ENCODE assay signal across 1 cellular context in the genomic region with DNA sequence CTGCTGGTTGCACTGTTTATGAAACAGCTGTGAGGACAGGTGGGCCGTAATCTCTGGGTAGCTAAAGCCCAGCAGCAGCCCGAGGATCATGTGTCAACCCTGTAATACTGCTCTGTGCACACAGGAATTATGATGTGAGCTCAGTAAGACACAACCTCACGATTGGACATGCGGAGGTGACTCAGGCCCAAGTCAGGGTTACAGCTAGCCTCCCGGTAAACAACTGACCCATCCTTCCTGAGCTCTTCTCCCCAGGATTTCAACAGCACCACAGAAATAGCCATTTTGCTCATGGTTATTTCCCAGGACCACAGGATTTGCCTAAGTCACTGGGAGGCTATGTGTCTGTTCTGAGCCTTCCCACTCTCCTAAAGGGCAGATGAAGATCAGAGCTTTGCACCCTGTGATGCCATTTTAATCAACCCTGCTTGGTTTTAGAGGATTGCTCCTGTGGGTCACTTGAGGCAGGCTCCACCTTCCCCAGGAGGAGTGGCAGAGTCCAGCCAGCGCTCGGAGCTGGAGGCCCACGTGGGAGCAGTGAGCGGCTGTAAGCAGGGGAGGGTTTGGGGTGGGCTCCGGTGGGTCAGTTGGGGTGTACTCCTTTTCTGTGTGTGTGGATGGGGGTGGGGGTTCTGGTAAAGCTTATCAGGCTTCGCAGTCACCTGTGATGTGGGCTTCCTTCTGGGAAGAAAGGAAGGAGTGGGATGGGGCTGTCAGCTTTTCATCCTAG.
A peak's percentile ranks its signal among the peaks of the same experiment; 100 is the strongest.
TF ChIP-seq lines count a peak whose summit lies in the region.

A gene (plus strand): TSS at position 363 of the 730 bp plus-strand sequence. CDS start 6,256 bp downstream, outside the sequence.

TF ChIP-seq in K562, 482 proteins besides CTCF, POLR2A, EP300 and RAD21 (continued from another document and continues in another):
- TF ChIP-seq, protein P1, sequence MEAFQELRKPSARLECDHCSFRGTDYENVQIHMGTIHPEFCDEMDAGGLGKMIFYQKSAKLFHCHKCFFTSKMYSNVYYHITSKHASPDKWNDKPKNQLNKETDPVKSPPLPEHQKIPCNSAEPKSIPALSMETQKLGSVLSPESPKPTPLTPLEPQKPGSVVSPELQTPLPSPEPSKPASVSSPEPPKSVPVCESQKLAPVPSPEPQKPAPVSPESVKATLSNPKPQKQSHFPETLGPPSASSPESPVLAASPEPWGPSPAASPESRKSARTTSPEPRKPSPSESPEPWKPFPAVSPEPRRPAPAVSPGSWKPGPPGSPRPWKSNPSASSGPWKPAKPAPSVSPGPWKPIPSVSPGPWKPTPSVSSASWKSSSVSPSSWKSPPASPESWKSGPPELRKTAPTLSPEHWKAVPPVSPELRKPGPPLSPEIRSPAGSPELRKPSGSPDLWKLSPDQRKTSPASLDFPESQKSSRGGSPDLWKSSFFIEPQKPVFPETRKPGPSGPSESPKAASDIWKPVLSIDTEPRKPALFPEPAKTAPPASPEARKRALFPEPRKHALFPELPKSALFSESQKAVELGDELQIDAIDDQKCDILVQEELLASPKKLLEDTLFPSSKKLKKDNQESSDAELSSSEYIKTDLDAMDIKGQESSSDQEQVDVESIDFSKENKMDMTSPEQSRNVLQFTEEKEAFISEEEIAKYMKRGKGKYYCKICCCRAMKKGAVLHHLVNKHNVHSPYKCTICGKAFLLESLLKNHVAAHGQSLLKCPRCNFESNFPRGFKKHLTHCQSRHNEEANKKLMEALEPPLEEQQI (IDR thresholded peaks at IDR 0.05), result no peak
- no peak for TF ChIP-seq ESRRB (CRISPR knock-in tag; IDR thresholded peaks at IDR 0.05; ENCODE audit: borderline replicate concordance)
- no peak for TF ChIP-seq U2AF1 (optimal IDR thresholded peaks at IDR 0.05; ENCODE audit: low read depth, low read length)
- TF ChIP-seq BMI1 (IDR thresholded peaks at IDR 0.05; ENCODE audit: low read length), result no peak
- TF ChIP-seq KDM5B (IDR thresholded peaks at IDR 0.05; ENCODE audit: insufficient replicate concordance, low read depth, low read length), result peak; percentile 83
- TF ChIP-seq, protein P2, sequence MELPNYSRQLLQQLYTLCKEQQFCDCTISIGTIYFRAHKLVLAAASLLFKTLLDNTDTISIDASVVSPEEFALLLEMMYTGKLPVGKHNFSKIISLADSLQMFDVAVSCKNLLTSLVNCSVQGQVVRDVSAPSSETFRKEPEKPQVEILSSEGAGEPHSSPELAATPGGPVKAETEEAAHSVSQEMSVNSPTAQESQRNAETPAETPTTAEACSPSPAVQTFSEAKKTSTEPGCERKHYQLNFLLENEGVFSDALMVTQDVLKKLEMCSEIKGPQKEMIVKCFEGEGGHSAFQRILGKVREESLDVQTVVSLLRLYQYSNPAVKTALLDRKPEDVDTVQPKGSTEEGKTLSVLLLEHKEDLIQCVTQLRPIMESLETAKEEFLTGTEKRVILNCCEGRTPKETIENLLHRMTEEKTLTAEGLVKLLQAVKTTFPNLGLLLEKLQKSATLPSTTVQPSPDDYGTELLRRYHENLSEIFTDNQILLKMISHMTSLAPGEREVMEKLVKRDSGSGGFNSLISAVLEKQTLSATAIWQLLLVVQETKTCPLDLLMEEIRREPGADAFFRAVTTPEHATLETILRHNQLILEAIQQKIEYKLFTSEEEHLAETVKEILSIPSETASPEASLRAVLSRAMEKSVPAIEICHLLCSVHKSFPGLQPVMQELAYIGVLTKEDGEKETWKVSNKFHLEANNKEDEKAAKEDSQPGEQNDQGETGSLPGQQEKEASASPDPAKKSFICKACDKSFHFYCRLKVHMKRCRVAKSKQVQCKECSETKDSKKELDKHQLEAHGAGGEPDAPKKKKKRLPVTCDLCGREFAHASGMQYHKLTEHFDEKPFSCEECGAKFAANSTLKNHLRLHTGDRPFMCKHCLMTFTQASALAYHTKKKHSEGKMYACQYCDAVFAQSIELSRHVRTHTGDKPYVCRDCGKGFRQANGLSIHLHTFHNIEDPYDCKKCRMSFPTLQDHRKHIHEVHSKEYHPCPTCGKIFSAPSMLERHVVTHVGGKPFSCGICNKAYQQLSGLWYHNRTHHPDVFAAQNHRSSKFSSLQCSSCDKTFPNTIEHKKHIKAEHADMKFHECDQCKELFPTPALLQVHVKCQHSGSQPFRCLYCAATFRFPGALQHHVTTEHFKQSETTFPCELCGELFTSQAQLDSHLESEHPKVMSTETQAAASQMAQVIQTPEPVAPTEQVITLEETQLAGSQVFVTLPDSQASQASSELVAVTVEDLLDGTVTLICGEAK (IDR thresholded peaks at IDR 0.05), result no peak
- TF ChIP-seq, protein P2 (CRISPR knock-in tag; IDR thresholded peaks at IDR 0.05), result no peak
- TF ChIP-seq POLR2G (IDR thresholded peaks at IDR 0.05; ENCODE audit: low read depth, low read length), result 0 out of 2 replicates have a peak, but pooled peaks have one; percentile 18
- TF ChIP-seq TCF3 (CRISPR knock-in tag; IDR thresholded peaks at IDR 0.05), result 0 out of 2 replicates have a peak, but pooled peaks have one; percentile 24
- TF ChIP-seq, protein P3, sequence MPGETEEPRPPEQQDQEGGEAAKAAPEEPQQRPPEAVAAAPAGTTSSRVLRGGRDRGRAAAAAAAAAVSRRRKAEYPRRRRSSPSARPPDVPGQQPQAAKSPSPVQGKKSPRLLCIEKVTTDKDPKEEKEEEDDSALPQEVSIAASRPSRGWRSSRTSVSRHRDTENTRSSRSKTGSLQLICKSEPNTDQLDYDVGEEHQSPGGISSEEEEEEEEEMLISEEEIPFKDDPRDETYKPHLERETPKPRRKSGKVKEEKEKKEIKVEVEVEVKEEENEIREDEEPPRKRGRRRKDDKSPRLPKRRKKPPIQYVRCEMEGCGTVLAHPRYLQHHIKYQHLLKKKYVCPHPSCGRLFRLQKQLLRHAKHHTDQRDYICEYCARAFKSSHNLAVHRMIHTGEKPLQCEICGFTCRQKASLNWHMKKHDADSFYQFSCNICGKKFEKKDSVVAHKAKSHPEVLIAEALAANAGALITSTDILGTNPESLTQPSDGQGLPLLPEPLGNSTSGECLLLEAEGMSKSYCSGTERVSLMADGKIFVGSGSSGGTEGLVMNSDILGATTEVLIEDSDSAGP (CRISPR knock-in tag; IDR thresholded peaks at IDR 0.05), result no peak
- TF ChIP-seq, protein P4, sequence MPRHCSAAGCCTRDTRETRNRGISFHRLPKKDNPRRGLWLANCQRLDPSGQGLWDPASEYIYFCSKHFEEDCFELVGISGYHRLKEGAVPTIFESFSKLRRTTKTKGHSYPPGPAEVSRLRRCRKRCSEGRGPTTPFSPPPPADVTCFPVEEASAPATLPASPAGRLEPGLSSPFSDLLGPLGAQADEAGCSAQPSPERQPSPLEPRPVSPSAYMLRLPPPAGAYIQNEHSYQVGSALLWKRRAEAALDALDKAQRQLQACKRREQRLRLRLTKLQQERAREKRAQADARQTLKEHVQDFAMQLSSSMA (CRISPR knock-in tag; IDR thresholded peaks at IDR 0.05), result no peak
- TF ChIP-seq PURB (CRISPR knock-in tag; IDR thresholded peaks at IDR 0.05; ENCODE audit: low read depth), result no peak
- no peak for TF ChIP-seq STAT5B (CRISPR knock-in tag; IDR thresholded peaks at IDR 0.05)
- TF ChIP-seq NR4A1 (CRISPR knock-in tag; IDR thresholded peaks at IDR 0.05), result no peak
- TF ChIP-seq NR4A1 (tag; IDR thresholded peaks at IDR 0.05), result no peak
- TF ChIP-seq, protein P5, sequence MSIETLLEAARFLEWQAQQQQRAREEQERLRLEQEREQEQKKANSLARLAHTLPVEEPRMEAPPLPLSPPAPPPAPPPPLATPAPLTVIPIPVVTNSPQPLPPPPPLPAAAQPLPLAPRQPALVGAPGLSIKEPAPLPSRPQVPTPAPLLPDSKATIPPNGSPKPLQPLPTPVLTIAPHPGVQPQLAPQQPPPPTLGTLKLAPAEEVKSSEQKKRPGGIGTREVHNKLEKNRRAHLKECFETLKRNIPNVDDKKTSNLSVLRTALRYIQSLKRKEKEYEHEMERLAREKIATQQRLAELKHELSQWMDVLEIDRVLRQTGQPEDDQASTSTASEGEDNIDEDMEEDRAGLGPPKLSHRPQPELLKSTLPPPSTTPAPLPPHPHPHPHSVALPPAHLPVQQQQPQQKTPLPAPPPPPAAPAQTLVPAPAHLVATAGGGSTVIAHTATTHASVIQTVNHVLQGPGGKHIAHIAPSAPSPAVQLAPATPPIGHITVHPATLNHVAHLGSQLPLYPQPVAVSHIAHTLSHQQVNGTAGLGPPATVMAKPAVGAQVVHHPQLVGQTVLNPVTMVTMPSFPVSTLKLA (conservative IDR thresholded peaks at IDR 0.05), result peak; percentile 53 to 66; a peak in 2 of 4 replicates
- TF ChIP-seq, protein P6, sequence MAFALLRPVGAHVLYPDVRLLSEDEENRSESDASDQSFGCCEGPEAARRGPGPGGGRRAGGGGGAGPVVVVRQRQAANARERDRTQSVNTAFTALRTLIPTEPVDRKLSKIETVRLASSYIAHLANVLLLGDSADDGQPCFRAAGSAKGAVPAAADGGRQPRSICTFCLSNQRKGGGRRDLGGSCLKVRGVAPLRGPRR (CRISPR knock-in tag; IDR thresholded peaks at IDR 0.05), result no peak
- TF ChIP-seq NONO (IDR thresholded peaks at IDR 0.05; ENCODE audit: low read depth in 2 of 2, low read length in 1 of 2), result no peak
- TF ChIP-seq, protein P7, sequence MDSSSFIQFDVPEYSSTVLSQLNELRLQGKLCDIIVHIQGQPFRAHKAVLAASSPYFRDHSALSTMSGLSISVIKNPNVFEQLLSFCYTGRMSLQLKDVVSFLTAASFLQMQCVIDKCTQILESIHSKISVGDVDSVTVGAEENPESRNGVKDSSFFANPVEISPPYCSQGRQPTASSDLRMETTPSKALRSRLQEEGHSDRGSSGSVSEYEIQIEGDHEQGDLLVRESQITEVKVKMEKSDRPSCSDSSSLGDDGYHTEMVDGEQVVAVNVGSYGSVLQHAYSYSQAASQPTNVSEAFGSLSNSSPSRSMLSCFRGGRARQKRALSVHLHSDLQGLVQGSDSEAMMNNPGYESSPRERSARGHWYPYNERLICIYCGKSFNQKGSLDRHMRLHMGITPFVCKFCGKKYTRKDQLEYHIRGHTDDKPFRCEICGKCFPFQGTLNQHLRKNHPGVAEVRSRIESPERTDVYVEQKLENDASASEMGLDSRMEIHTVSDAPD (CRISPR knock-in tag; IDR thresholded peaks at IDR 0.05), result no peak
- TF ChIP-seq MTA3 (IDR thresholded peaks at IDR 0.05; ENCODE audit: borderline replicate concordance), result peak; percentile 17; the same call in 1 of the 2 replicates
- TF ChIP-seq, protein P8, sequence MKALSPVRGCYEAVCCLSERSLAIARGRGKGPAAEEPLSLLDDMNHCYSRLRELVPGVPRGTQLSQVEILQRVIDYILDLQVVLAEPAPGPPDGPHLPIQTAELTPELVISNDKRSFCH (CRISPR knock-in tag; IDR thresholded peaks at IDR 0.05), result no peak
- TF ChIP-seq, protein P8 (tag; IDR thresholded peaks at IDR 0.05), result no peak
- peak; percentile 67 for TF ChIP-seq JUND (IDR thresholded peaks at IDR 0.05; ENCODE audit: borderline replicate concordance, low read depth, low read length)
- peak; percentile 75; the same call in 2 of the 3 replicates for TF ChIP-seq JUND (tag; IDR thresholded peaks at IDR 0.05; ENCODE audit: borderline replicate concordance, low read depth, low read length)
- TF ChIP-seq, protein P9, sequence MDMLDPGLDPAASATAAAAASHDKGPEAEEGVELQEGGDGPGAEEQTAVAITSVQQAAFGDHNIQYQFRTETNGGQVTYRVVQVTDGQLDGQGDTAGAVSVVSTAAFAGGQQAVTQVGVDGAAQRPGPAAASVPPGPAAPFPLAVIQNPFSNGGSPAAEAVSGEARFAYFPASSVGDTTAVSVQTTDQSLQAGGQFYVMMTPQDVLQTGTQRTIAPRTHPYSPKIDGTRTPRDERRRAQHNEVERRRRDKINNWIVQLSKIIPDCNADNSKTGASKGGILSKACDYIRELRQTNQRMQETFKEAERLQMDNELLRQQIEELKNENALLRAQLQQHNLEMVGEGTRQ (CRISPR knock-in tag; IDR thresholded peaks at IDR 0.05), result peak; percentile 35; the same call in 1 of the 2 replicates
- no peak for TF ChIP-seq ZNF232 (CRISPR knock-in tag; IDR thresholded peaks at IDR 0.05)
- no peak for TF ChIP-seq ZNF12 (CRISPR knock-in tag; IDR thresholded peaks at IDR 0.05)
- TF ChIP-seq ZKSCAN8 (CRISPR knock-in tag; IDR thresholded peaks at IDR 0.05), result no peak
- no peak for TF ChIP-seq ZFP36 (IDR thresholded peaks at IDR 0.05; ENCODE audit: low read depth, low read length, partially characterized antibody)
- peak; percentile 88 for TF ChIP-seq FOSL1 (tag; conservative IDR thresholded peaks at IDR 0.05)
- TF ChIP-seq ZFX (CRISPR knock-in tag; IDR thresholded peaks at IDR 0.05), result no peak; the same call in 1 of the 2 replicates
